ENCODE assay signal across 26 cellular contexts in the genomic region with DNA sequence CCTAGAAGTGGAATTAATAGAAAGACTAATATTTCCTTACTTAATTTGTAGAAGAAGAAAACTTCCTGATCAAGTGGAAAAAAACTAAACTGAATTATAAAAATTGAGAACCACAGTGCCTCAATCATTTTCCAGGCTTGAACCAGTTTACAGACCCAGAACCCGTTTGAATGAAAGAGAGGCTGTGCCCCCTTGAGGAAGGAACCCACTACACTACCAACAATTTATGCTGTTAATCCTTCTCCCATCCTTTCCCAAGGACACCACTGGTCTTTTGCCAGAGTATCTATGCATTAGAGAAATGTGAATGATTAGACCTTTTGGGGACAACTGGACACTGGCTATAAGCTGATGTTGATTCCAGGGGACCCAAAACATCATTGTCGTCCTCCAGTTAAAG.
DNase-seq lines count a peak whose midpoint lies in the region; ATAC-seq, FAIRE-seq and TF ChIP-seq lines count a peak whose summit lies in the region.
"Had no signal": no experiment of that assay in that cellular context is flagged by ENCODE, and none has a peak within 500 bp of the region (broad histone marks: within the 10 kb centered on the region; RNA-seq: fewer than 3 reads in every experiment).

No MANE protein-coding gene starts in this region.

- peaks cover 0 to 2% (median 0%) of the 10 kb centered on the region in 3 experiments; a peak in 2 of 7 replicates for H3K36me3 Mint-ChIP-seq in H9 (ENCODE audit: insufficient read depth in 1 of 3, low read depth in 3 of 3)
- no peaks in the 10 kb centered on the region for H3K36me3 Mint-ChIP-seq in activated CD8-positive, alpha-beta T cell treated with anti-CD3 and anti-CD28 coated beads for 36 hours (ENCODE audit: low read depth)
- H3K36me3 Mint-ChIP-seq: CD8-positive, alpha-beta T cell had no signal

- intact Hi-C loops in activated CD8-positive, alpha-beta T cell treated with anti-CD3 and anti-CD28 coated beads for 36 hours (cut with micrococcal nuclease): no loop called here

- H2BK5ac ChIP-seq in H9 (ENCODE audit: insufficient read length, low read length): no peak overlapping the region
- H2BK5ac ChIP-seq in H1 (ENCODE audit: low read depth, low read length): no peak overlapping the region
- H2BK5ac ChIP-seq in mesendoderm (ENCODE audit: low read length): no peak overlapping the region

- peak; percentile 40; the same call in 2 of the 3 replicates for TF ChIP-seq CTCF in H9 (conservative IDR thresholded peaks at IDR 0.05)
- peak in 1 of 3 experiments; percentile 26; a peak in 1 of 4 replicates for TF ChIP-seq CTCF in H1 (IDR thresholded peaks at IDR 0.05; ENCODE audit: control extremely low read depth in 1 of 3, insufficient read depth in 1 of 3, low read depth in 1 of 3, low read length in 3 of 3)
- TF ChIP-seq CTCF in activated CD8-positive, alpha-beta T cell treated with anti-CD3 and anti-CD28 coated beads for 36 hours (IDR thresholded peaks at IDR 0.05): no peak
- no peak for TF ChIP-seq CTCF in foreskin keratinocyte (conservative IDR thresholded peaks at IDR 0.05)

- TF ChIP-seq POLR2A in H1 (IDR thresholded peaks at IDR 0.05; ENCODE audit: control extremely low read depth in 1 of 2, low read depth in 2 of 2, low read length in 2 of 2): no peak

- H3K23me2 ChIP-seq in H9 (ENCODE audit: insufficient read length, low read depth, low read length, poor library complexity, severe bottlenecking) (no peaks in the 10 kb centered on the region), H1 (ENCODE audit: low read depth, low read length) (no peaks in the 10 kb centered on the region)

- no peaks in the 10 kb centered on the region; the same call in 1 of the 2 replicates for H3K27me3 Mint-ChIP-seq in H9 (ENCODE audit: low read depth)
- H3K27me3 Mint-ChIP-seq in activated CD8-positive, alpha-beta T cell treated with anti-CD3 and anti-CD28 coated beads for 36 hours: no peaks in the 10 kb centered on the region
- H3K27me3 Mint-ChIP-seq: B cell; CD4-positive, alpha-beta T cell had no signal

- H2BK20ac ChIP-seq in H9 (ENCODE audit: low read depth, low read length, poor library complexity, severe bottlenecking): no peak overlapping the region
- no peak overlapping the region for H2BK20ac ChIP-seq in H1 (ENCODE audit: low read length)

- no peak overlapping the region for H3T11ph ChIP-seq in H9 (ENCODE audit: low read length)

- no peak overlapping the region for H3K4me3 Mint-ChIP-seq in H9
- H3K4me3 Mint-ChIP-seq in activated CD8-positive, alpha-beta T cell treated with anti-CD3 and anti-CD28 coated beads for 36 hours: no peak overlapping the region
- H3K4me3 Mint-ChIP-seq: B cell; CD4-positive, alpha-beta T cell; CD8-positive, alpha-beta T cell had no signal

- no peak for FAIRE-seq in H1 (lab: Jason Lieb, UNC)
- FAIRE-seq: A549, GM12878, GM12892, GM18507 had no signal

- H2AFZ ChIP-seq in H9 (ENCODE audit: low read length) (no peak overlapping the region), H1 (ENCODE audit: low read length) (no peak overlapping the region)

- peak; percentile 17 to 31; a peak in 2 of 4 replicates for TF ChIP-seq RAD21 in H1 (IDR thresholded peaks at IDR 0.05 in 1 of 2, conservative IDR thresholded peaks at IDR 0.05 in 1 of 2; ENCODE audit: low read depth in 2 of 2, low read length in 2 of 2)

- H3K9me3 Mint-ChIP-seq in H9: peaks cover 0 to 10% of the 10 kb centered on the region in 2 experiments; a peak in 2 of 5 replicates
- peaks cover 8% of the 10 kb centered on the region for H3K9me3 Mint-ChIP-seq in activated CD8-positive, alpha-beta T cell treated with anti-CD3 and anti-CD28 coated beads for 36 hours

- POLR2A ChIA-PET in H1 (lab: Charles Lee; ENCODE audit: partially characterized antibody): no interaction called here
- POLR2A ChIA-PET in activated CD8-positive, alpha-beta T cell treated with anti-CD3 and anti-CD28 coated beads for 36 hours (lab: Charles Lee): no interaction called here

- TF ChIP-seq EP300 in H1 (IDR thresholded peaks at IDR 0.05; ENCODE audit: borderline replicate concordance in 1 of 2, low read depth in 2 of 2, low read length in 2 of 2): no peak

- H4K20me1 ChIP-seq in H9 (ENCODE audit: control insufficient read depth, insufficient read depth, insufficient read length) (no peaks in the 10 kb centered on the region), H1 (replicated peaks in 1 of 2; ENCODE audit: control insufficient read depth in 1 of 2, insufficient read depth in 2 of 2, low read length in 2 of 2) (no peaks in the 10 kb centered on the region)
- H4K20me1 ChIP-seq: BLaER1 treated with 17β-estradiol and CSF1 and Interleukin-3, amounts not matched to agents 10 nM and 100 nM had no signal

- H3K23ac ChIP-seq in H9 (ENCODE audit: insufficient read length, low read depth, low read length): no peak overlapping the region
- no peak overlapping the region for H3K23ac ChIP-seq in H1 (ENCODE audit: insufficient read length)
- H3K23ac ChIP-seq in mesendoderm (ENCODE audit: low read length): no peak overlapping the region

- H3K9ac ChIP-seq in H9 (ENCODE audit: extremely low read depth, insufficient read length, low read length): no peak overlapping the region
- no peak overlapping the region for H3K9ac ChIP-seq in H1 (replicated peaks in 1 of 4; ENCODE audit: extremely low read depth in 1 of 4, low read depth in 3 of 4, low read length in 3 of 4)
- no peak overlapping the region for H3K9ac ChIP-seq in mesendoderm (ENCODE audit: low read length)
- H3K9ac ChIP-seq: BLaER1 treated with 17β-estradiol and CSF1 and Interleukin-3, amounts not matched to agents 10 nM and 100 nM had no signal

- H2AK5ac ChIP-seq in H9 (ENCODE audit: insufficient read length, low read length) (no peak overlapping the region), H1 (ENCODE audit: low read depth, low read length) (no peak overlapping the region), mesendoderm (ENCODE audit: low read length) (no peak overlapping the region)

- H2BK15ac ChIP-seq in H9 (ENCODE audit: low read depth, low read length) (no peak overlapping the region), H1 (ENCODE audit: low read length) (no peak overlapping the region), mesendoderm (replicated peaks; ENCODE audit: low read depth) (no peak overlapping the region)

- no peaks in the 10 kb centered on the region for H3K4me1 ChIP-seq in H9 (ENCODE audit: insufficient read depth, low read length)
- H3K4me1 ChIP-seq in H1 (replicated peaks in 1 of 4; ENCODE audit: control insufficient read depth in 3 of 4, insufficient read depth in 4 of 4, low read length in 3 of 4): no peaks in the 10 kb centered on the region
- no peaks in the 10 kb centered on the region for H3K4me1 ChIP-seq in mesendoderm (ENCODE audit: control insufficient read depth, low read depth, low read length)
- no peaks in the 10 kb centered on the region for H3K4me1 ChIP-seq in foreskin keratinocyte
- H3K4me1 ChIP-seq: A549; BLaER1 treated with 17β-estradiol and CSF1 and Interleukin-3, amounts not matched to agents 10 nM and 100 nM; Caco-2 had no signal

- H3K56ac ChIP-seq in H9 (ENCODE audit: insufficient read length, low read depth, low read length) (no peak overlapping the region), H1 (replicated peaks; ENCODE audit: insufficient read length, low read depth, low read length) (no peak overlapping the region), mesendoderm (ENCODE audit: low read length) (no peak overlapping the region)

- H2BK12ac ChIP-seq in H9 (ENCODE audit: insufficient read length, low read depth, low read length): no peak overlapping the region
- no peak overlapping the region for H2BK12ac ChIP-seq in H1 (ENCODE audit: low read depth, low read length)

- no peak overlapping the region for H3K4me3 ChIP-seq in H1 (ENCODE audit: extremely low read depth in 1 of 4, insufficient read depth in 2 of 4, low read depth in 3 of 4, low read length in 4 of 4)
- H3K4me3 ChIP-seq in mesendoderm (ENCODE audit: low read length): no peak overlapping the region
- H3K4me3 ChIP-seq: A549; BLaER1 treated with 17β-estradiol and CSF1 and Interleukin-3, amounts not matched to agents 10 nM and 100 nM; GM12878 had no signal

- no peak overlapping the region for H3K14ac ChIP-seq in H9 (ENCODE audit: insufficient read depth, low read length)
- H3K14ac ChIP-seq in H1 (ENCODE audit: insufficient read length): no peak overlapping the region

- H3K79me2 ChIP-seq in H9 (ENCODE audit: insufficient read depth, low read length): no peaks in the 10 kb centered on the region
- no peaks in the 10 kb centered on the region for H3K79me2 ChIP-seq in H1 (ENCODE audit: control insufficient read depth in 1 of 2, insufficient read depth in 2 of 2, low read length in 2 of 2)
- no peaks in the 10 kb centered on the region for H3K79me2 ChIP-seq in mesendoderm (ENCODE audit: control insufficient read depth, insufficient read depth, low read length)

- no peak overlapping the region for H3K4me2 ChIP-seq in H9 (ENCODE audit: insufficient read depth, insufficient read length, low read length)
- no peak overlapping the region for H3K4me2 ChIP-seq in H1 (ENCODE audit: insufficient read depth in 1 of 2, low read depth in 2 of 2, low read length in 2 of 2)
- no peak overlapping the region for H3K4me2 ChIP-seq in mesendoderm (ENCODE audit: low read length)
- H3K4me2 ChIP-seq: A549; BLaER1 treated with 17β-estradiol and CSF1 and Interleukin-3, amounts not matched to agents 10 nM and 100 nM had no signal

- H3K36me3 ChIP-seq in H1 (ENCODE audit: control insufficient read depth in 2 of 4, insufficient read depth in 4 of 4, low read length in 3 of 4) (no peaks in the 10 kb centered on the region), mesendoderm (ENCODE audit: control insufficient read depth, insufficient read depth, low read length) (no peaks in the 10 kb centered on the region)
- H3K36me3 ChIP-seq: BLaER1 treated with 17β-estradiol and CSF1 and Interleukin-3, amounts not matched to agents 10 nM and 100 nM had no signal

- H4K8ac ChIP-seq in H9 (replicated peaks; ENCODE audit: insufficient read length, low read depth, low read length) (no peak overlapping the region), H1 (ENCODE audit: extremely low read depth, insufficient read depth, low read length) (no peak overlapping the region), mesendoderm (ENCODE audit: low read depth, low read length) (no peak overlapping the region)

- H3K27me3 ChIP-seq in H9 (ENCODE audit: insufficient read depth, low read length) (no peaks in the 10 kb centered on the region), H1 (replicated peaks in 1 of 4; ENCODE audit: control insufficient read depth in 3 of 4, extremely low read depth in 1 of 4, insufficient read depth in 3 of 4, low read length in 3 of 4) (no peaks in the 10 kb centered on the region), mesendoderm (ENCODE audit: insufficient read depth, low read length, poor library complexity) (no peaks in the 10 kb centered on the region), foreskin keratinocyte (no peaks in the 10 kb centered on the region)
- H3K27me3 ChIP-seq: BLaER1 treated with 17β-estradiol and CSF1 and Interleukin-3, amounts not matched to agents 10 nM and 100 nM had no signal

- no peaks in the 10 kb centered on the region for H3K4me1 Mint-ChIP-seq in H9
- no peaks in the 10 kb centered on the region for H3K4me1 Mint-ChIP-seq in activated CD8-positive, alpha-beta T cell treated with anti-CD3 and anti-CD28 coated beads for 36 hours (ENCODE audit: low read depth)
- H3K4me1 Mint-ChIP-seq: B cell had no signal

- H4K5ac ChIP-seq in H9 (ENCODE audit: insufficient read length, low read depth, low read length) (no peak overlapping the region), H1 (ENCODE audit: insufficient read length, low read depth, low read length) (no peak overlapping the region), mesendoderm (ENCODE audit: low read length) (no peak overlapping the region)

- H2BK120ac ChIP-seq in H9 (ENCODE audit: low read depth, low read length, poor library complexity, severe bottlenecking) (no peak overlapping the region), H1 (replicated peaks; ENCODE audit: low read depth, low read length) (no peak overlapping the region), mesendoderm (ENCODE audit: low read depth, low read length) (no peak overlapping the region)

- DNase-seq in H9 (no peak), H1 (ENCODE audit: low read depth in 1 of 2, low spot score in 2 of 2) (no peak), mesendoderm (peak; percentile 20), D341Med (ENCODE audit: low spot score) (no peak), foreskin keratinocyte (no peak)
- DNase-seq in activated CD8-positive, alpha-beta T cell treated with anti-CD3 and anti-CD28 coated beads for 36 hours: no peak
- DNase-seq: AML-193; Caco-2; Calu3; CD4-positive, alpha-beta T cell; CD8-positive, alpha-beta T cell; DMS 273 treated with DMSO at 0.1 percent for 48 hours; DMS153; DMS53; DMS79; DND-41; EL; GDM1 had no signal

- CTCF ChIA-PET in H1 (lab: Charles Lee; ENCODE audit: partially characterized antibody): interaction anchor here (1.2 to 2.1 kb wide), 4 partner anchors 11 to 270 kb away, joined by 3 to 6 read pairs (median 5); no protein-coding TSS in a partner anchor
- CTCF ChIA-PET in activated CD8-positive, alpha-beta T cell treated with anti-CD3 and anti-CD28 coated beads for 36 hours (lab: Charles Lee): no interaction called here

- H3K9me3 ChIP-seq in H9 (ENCODE audit: control insufficient read depth, low read depth, low read length) (no peaks in the 10 kb centered on the region), H1 (ENCODE audit: insufficient read depth in 2 of 2, low read depth in 1 of 2, low read length in 1 of 2) (no peaks in the 10 kb centered on the region; a peak in 1 of 4 replicates)
- H3K9me3 ChIP-seq: A549; BLaER1 treated with 17β-estradiol and CSF1 and Interleukin-3, amounts not matched to agents 10 nM and 100 nM; Caco-2 had no signal

- H4K91ac ChIP-seq in H9 (ENCODE audit: insufficient read length, low read depth, low read length) (no peak overlapping the region), H1 (replicated peaks; ENCODE audit: insufficient read length, low read length) (no peak overlapping the region)

- H3K18ac ChIP-seq in H9 (ENCODE audit: insufficient read length, low read depth, low read length) (no peak overlapping the region), H1 (ENCODE audit: extremely low read depth, low read length) (no peak overlapping the region), mesendoderm (ENCODE audit: low read length) (no peak overlapping the region)

- no peak overlapping the region for H3K27ac Mint-ChIP-seq in H9
- H3K27ac Mint-ChIP-seq in activated CD8-positive, alpha-beta T cell treated with anti-CD3 and anti-CD28 coated beads for 36 hours: no peak overlapping the region
- H3K27ac Mint-ChIP-seq: B cell; CD4-positive, alpha-beta T cell; CD8-positive, alpha-beta T cell had no signal

- no CpG with 5 or more reads among the region's 2 CpGs for WGBS in H9 (ENCODE audit: extremely low coverage, insufficient read length, low lambda C conversion rate)
- WGBS in H1 (ENCODE audit: extremely low coverage in 1 of 2, insufficient coverage in 1 of 2, insufficient read length in 1 of 2, insufficient replicate concordance in 2 of 2, low coverage in 1 of 2, low lambda C conversion rate in 2 of 2, missing lambda C conversion rate in 1 of 2), 2 experiments: 91% methylated on average over 2 of the region's 2 CpGs; no CpG with 5 or more reads in 1 of the 2 experiments
- no CpG with 5 or more reads among the region's 2 CpGs for WGBS in mesendoderm (ENCODE audit: extremely low coverage, insufficient coverage, low lambda C conversion rate)

- no peak for ATAC-seq in activated CD8-positive, alpha-beta T cell treated with anti-CD3 and anti-CD28 coated beads for 36 hours
- no peak for ATAC-seq in foreskin keratinocyte
- ATAC-seq: A549; CD8-positive, alpha-beta T cell; GM12878 had no signal

- H3K4ac ChIP-seq in H9 (ENCODE audit: low read depth, low read length) (no peak overlapping the region), H1 (replicated peaks; ENCODE audit: insufficient read length, low read depth, low read length) (no peak overlapping the region), mesendoderm (ENCODE audit: low read depth, low read length) (no peak overlapping the region)

- H3K27ac ChIP-seq in H9 (ENCODE audit: insufficient read length, low read depth, low read length) (no peak overlapping the region), H1 (ENCODE audit: low read depth, low read length) (no peak overlapping the region), mesendoderm (ENCODE audit: low read depth, low read length) (no peak overlapping the region), foreskin keratinocyte (no peak overlapping the region)
- H3K27ac ChIP-seq: 22Rv1; A549; BLaER1 treated with 17β-estradiol and CSF1 and Interleukin-3, amounts not matched to agents 10 nM and 100 nM; C4-2B had no signal

- H3K79me1 ChIP-seq in H9 (ENCODE audit: insufficient read depth, low read depth, low read length, poor library complexity, severe bottlenecking): no peaks in the 10 kb centered on the region
- H3K79me1 ChIP-seq in H1 (ENCODE audit: low read depth, low read length): no peaks in the 10 kb centered on the region
- no peaks in the 10 kb centered on the region for H3K79me1 ChIP-seq in mesendoderm (ENCODE audit: low read length)
